In the genomic region with DNA sequence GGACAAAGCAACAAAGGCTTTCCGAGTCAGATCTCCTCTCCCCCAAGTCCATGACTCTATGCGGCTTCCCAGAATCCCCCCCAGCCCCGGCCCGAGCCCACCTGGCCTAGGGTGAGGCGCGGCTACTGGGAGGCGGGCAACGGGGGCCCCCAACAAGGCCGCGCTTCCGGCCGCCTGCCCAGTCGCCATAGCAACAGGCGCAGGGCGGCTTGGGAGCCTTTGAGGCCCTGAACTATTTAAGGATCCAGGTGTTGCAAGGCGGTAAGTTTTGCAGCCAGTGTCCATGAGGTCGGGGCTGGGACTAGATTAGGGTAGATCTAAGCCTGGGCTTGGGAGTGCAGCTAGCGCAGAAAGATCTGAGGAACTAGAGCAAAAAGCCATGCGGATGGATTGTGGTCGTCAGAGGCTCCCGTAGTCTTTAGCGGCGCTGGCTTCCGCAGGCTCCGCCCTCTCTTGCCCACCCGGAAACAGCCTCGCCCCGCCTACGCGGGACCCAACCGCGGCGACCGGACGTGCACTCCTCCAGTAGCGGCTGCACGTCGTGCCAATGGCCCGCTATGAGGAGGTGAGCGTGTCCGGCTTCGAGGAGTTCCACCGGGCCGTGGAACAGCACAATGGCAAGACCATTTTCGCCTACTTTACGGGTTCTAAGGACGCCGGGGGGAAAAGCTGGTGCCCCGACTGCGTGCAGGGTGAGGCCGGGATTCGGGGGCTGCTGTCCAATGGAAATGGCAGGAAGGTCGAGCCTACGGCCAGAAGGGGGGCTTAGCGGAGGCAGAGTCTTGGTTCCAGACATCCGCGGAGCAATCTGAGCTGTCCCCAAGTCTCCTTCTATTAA, we compare ENCODE assay signal across 8 cellular contexts. TPM values are rescaled to one million over a fixed set of nuclear protein-coding genes. Genes with fewer than 3 reads are reported as not detected.
DNase-seq lines count a peak whose midpoint lies in the region; ATAC-seq and TF ChIP-seq lines count a peak whose summit lies in the region.

Gene KIAA0753, minus strand, starts transcription at position 176 of the 838 bp plus-strand sequence. CDS start 5,608 bp downstream, outside the sequence.
Gene TXNDC17, plus strand, starts transcription at position 525 of the 838 bp plus-strand sequence. Its CDS starts 23 bp downstream, at position 548.

- ATAC-seq in GM21447 (IDR thresholded peaks at IDR 0.05; ENCODE audit: unreplicated experiment), result peak; percentile 84

- DNase-seq in D341Med (ENCODE audit: low spot score), result peak; percentile 85
- peak; percentile 48 for DNase-seq in HuH-7.5 (ENCODE audit: low spot score)
- peak; percentile 97 for DNase-seq in OCI-M1 (lab: John Stamatoyannopoulos, UW)
- peak; percentile 81 for DNase-seq in activated T-cell treated with anti-CD3 and anti-CD28 coated beads for 1 hour (ENCODE audit: low read depth)
- DNase-seq in epithelial cell of esophagus (ENCODE audit: low read depth), result peak; percentile 85
- peak; percentile 92 for DNase-seq in mucosa of gallbladder (ENCODE audit: low spot score)
- DNase-seq in stimulated activated CD8-positive, alpha-beta memory T cell treated with anti-CD3 and anti-CD28 coated beads, Interleukin-4, amount 100 ng/mL, for 24 hours (ENCODE audit: low read depth), result peak; percentile 93

- peak within 1 kb of the TSS; percentile 96 for H3K4me3 ChIP-seq in epithelial cell of esophagus (ENCODE audit: low read length)

- no peak for TF ChIP-seq CTCF in epithelial cell of esophagus (IDR thresholded peaks at IDR 0.05; ENCODE audit: insufficient read depth, low read depth, low read length, missing control alignments)

RNA-seq across cellular contexts. Expression of gene KIAA0753, which starts in this region (rescaled TPM):
- 21.4 TPM for total RNA-seq in mucosa of gallbladder

RNA-seq across cellular contexts. Expression of gene TXNDC17, which starts in this region (rescaled TPM):
- 101 TPM for total RNA-seq in mucosa of gallbladder

Comparison
In these comparisons a context has a peak if more than half of its experiments do, and no peak if none do; other contexts are left out.
1. Peak in every context shown above with its lines: DNase-seq, ATAC-seq and H3K4me3 ChIP-seq.